In the genomic region with DNA sequence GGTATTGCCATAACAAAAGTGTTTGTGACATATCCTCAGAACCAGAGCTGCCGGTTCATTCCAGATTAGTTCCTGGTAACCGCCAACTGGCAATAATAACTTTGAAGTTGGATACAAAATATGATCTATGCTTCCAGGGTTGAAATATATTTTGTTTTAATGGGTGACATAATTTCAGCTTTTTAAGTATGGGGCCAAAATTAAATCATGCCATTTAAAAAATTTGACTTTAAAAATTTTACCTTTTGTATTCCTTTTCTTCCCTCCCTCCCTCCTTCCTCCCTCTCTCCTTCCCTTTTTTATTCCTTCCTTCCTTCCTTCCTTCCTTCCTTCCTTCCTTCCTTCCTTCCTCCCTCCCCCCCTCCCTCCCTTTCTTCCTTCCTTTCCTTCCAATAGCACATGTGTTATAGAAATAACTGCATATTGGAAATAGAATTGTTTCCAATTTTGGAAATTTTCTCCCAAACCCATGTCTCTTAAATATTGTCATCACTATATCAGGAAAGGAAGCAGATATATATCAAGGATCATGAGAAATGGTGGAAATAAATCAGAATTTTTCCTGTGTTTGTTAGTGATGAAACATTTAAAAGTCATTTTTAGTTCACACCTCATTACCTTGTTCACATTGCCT, we compare ENCODE assay signal across 2 cellular contexts.
A peak's percentile ranks its signal among the peaks of the same experiment; 100 is the strongest.
TF ChIP-seq lines count a peak whose summit lies in the region.

No MANE protein-coding gene starts in this region.

TF ChIP-seq in HepG2, 621 proteins besides CTCF, POLR2A, EP300 and RAD21:
- TF ChIP-seq HNRNPK (IDR thresholded peaks at IDR 0.05; ENCODE audit: low read depth, low read length, poor library complexity, severe bottlenecking) = peak; percentile 69
- TF ChIP-seq RNF2 (conservative IDR thresholded peaks at IDR 0.05; ENCODE audit: low read depth) = no peak

TF ChIP-seq in K562, 482 proteins besides CTCF, POLR2A, EP300 and RAD21:
- peak; percentile 63 for TF ChIP-seq PCBP2 (IDR thresholded peaks at IDR 0.05; ENCODE audit: low read depth, low read length, poor library complexity, severe bottlenecking)
- no peak for TF ChIP-seq TEAD1 (CRISPR knock-in tag; IDR thresholded peaks at IDR 0.05)
- peak; percentile 31 for TF ChIP-seq HNRNPK (IDR thresholded peaks at IDR 0.05; ENCODE audit: low read depth, low read length, poor library complexity, severe bottlenecking)
- TF ChIP-seq, protein P1, sequence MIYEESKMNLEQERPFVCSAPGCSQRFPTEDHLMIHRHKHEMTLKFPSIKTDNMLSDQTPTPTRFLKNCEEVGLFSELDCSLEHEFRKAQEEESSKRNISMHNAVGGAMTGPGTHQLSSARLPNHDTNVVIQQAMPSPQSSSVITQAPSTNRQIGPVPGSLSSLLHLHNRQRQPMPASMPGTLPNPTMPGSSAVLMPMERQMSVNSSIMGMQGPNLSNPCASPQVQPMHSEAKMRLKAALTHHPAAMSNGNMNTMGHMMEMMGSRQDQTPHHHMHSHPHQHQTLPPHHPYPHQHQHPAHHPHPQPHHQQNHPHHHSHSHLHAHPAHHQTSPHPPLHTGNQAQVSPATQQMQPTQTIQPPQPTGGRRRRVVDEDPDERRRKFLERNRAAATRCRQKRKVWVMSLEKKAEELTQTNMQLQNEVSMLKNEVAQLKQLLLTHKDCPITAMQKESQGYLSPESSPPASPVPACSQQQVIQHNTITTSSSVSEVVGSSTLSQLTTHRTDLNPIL (CRISPR knock-in tag; IDR thresholded peaks at IDR 0.05) = no peak
- TF ChIP-seq, protein P2, sequence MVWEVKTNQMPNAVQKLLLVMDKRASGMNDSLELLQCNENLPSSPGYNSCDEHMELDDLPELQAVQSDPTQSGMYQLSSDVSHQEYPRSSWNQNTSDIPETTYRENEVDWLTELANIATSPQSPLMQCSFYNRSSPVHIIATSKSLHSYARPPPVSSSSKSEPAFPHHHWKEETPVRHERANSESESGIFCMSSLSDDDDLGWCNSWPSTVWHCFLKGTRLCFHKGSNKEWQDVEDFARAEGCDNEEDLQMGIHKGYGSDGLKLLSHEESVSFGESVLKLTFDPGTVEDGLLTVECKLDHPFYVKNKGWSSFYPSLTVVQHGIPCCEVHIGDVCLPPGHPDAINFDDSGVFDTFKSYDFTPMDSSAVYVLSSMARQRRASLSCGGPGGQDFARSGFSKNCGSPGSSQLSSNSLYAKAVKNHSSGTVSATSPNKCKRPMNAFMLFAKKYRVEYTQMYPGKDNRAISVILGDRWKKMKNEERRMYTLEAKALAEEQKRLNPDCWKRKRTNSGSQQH (CRISPR knock-in tag; IDR thresholded peaks at IDR 0.05) = no peak
- peak; percentile 70 for TF ChIP-seq PCBP1 (IDR thresholded peaks at IDR 0.05; ENCODE audit: low read depth, low read length, poor library complexity, severe bottlenecking)
